16 cellular contexts compared by ENCODE assay signal in the genomic region with DNA sequence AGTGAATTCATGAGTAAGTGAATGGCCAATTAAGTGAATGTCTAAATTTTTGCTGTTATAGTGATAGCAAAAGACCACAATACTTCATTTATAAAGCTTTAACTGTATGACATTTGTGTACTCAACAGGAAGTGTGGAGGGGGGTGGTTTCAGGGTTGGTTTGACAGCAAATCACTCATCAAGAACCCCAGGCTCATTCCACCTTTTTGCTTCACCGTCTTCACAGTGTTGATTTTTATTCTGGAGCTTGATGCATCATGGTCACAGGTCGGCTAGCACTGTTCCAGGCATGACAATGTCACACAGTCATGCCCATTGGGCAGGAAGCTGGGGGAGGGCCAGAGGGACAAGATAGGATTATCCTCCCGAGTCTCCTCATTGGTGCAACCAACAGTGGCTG.
A peak's percentile ranks its signal among the peaks of the same experiment; 100 is the strongest.
DNase-seq lines count a peak whose midpoint lies in the region; ATAC-seq and TF ChIP-seq lines count a peak whose summit lies in the region.
"Had no signal": no experiment of that assay in that cellular context is flagged by ENCODE, and none has a peak within 500 bp of the region (broad histone marks: within the 10 kb centered on the region; RNA-seq: fewer than 3 reads in every experiment).

No MANE protein-coding gene starts in this region.

- TF ChIP-seq POLR2A in NB4 (IDR thresholded peaks at IDR 0.05; ENCODE audit: extremely low read depth, insufficient read length), result no peak
- no peak for TF ChIP-seq POLR2A in body of pancreas (IDR thresholded peaks at IDR 0.05)

- H3K27ac Mint-ChIP-seq in activated T-helper 2 cell treated with anti-CD3 and anti-CD28 coated beads, Interferon-gamma antibody, Interleukin-2, Interleukin-4, amounts not matched to agents 10 μg/mL and 5 μg/mL and 100 μg/mL, durations not matched to agents 14 hours and 24 hours and 36 hours, result peak overlapping the region; percentile 70
- H3K27ac Mint-ChIP-seq in naive B cell (peak overlapping the region in 5 of 6 donors; percentile 16 to 94 (median 87)), mesothelial cell of epicardium (no peak overlapping the region)
- H3K27ac Mint-ChIP-seq: natural killer cell treated with Interleukin-12 subunit alpha and Interleukin-12 subunit beta and Interleukin-15 and Interleukin-18, amount 100 ng/mL, for 72 hours had no signal

- no peak overlapping the region for H3K4me3 ChIP-seq in NB4 (ENCODE audit: low read depth, low read length)
- H3K4me3 ChIP-seq in body of pancreas, result no peak overlapping the region
- H3K4me3 ChIP-seq: coronary artery, right lobe of liver, upper lobe of left lung had no signal

- peaks cover 12% of the 10 kb centered on the region for H3K4me1 ChIP-seq in body of pancreas

- WGBS in body of pancreas, 2 donors, result 50 to 68% methylated on average over 3 of the region's 3 CpGs

- no peak overlapping the region for H3K4me3 Mint-ChIP-seq in activated T-helper 2 cell treated with anti-CD3 and anti-CD28 coated beads, Interferon-gamma antibody, Interleukin-2, Interleukin-4, amounts not matched to agents 10 μg/mL and 5 μg/mL and 100 μg/mL, durations not matched to agents 14 hours and 24 hours and 36 hours (ENCODE audit: low read depth)
- peak overlapping the region in 7 of 8 donors; percentile 60 to 93 (median 77) for H3K4me3 Mint-ChIP-seq in naive B cell
- no peak overlapping the region for H3K4me3 Mint-ChIP-seq in mesothelial cell of epicardium
- H3K4me3 Mint-ChIP-seq: natural killer cell treated with Interleukin-12 subunit alpha and Interleukin-12 subunit beta and Interleukin-15 and Interleukin-18, amount 100 ng/mL, for 72 hours had no signal

- DNase-seq in GM13977 (ENCODE audit: low spot score), result peak; percentile 60
- peak; percentile 26 for DNase-seq in NB4 (ENCODE audit: low read depth)
- DNase-seq in activated T-helper 2 cell treated with anti-CD3 and anti-CD28 coated beads, Interferon-gamma antibody, Interleukin-2, Interleukin-4, amounts not matched to agents 10 μg/mL and 5 μg/mL and 100 μg/mL, durations not matched to agents 14 hours and 24 hours and 36 hours (ENCODE audit: low spot score), result no peak
- peak; percentile 46 for DNase-seq in naive B cell
- no peak for DNase-seq in SHP77 treated with DMSO at 0.1 percent for 48 hours (lab: John Stamatoyannopoulos, UW)
- DNase-seq in mesothelial cell of epicardium (ENCODE audit: low spot score in 2 of 2, unreplicated experiment in 2 of 2), result no peak
- no peak for DNase-seq in body of pancreas
- no peak for DNase-seq in left ventricle myocardium superior
- DNase-seq: COR-L47, GOT3, NCI-H1417 treated with DMSO at 0.1 percent for 48 hours, right lobe of liver, upper lobe of left lung had no signal

- no peak for TF ChIP-seq CTCF in GM13977 (IDR thresholded peaks at IDR 0.05; ENCODE audit: extremely low read depth, insufficient read depth, missing control alignments)
- no peak for TF ChIP-seq CTCF in NB4 (IDR thresholded peaks at IDR 0.05; ENCODE audit: low read depth, low read length)
- TF ChIP-seq CTCF in mesothelial cell of epicardium (IDR thresholded peaks at IDR 0.05; ENCODE audit: unreplicated experiment), result no peak
- TF ChIP-seq CTCF in body of pancreas (IDR thresholded peaks at IDR 0.05), result no peak

- no peaks in the 10 kb centered on the region for H3K9me3 Mint-ChIP-seq in activated T-helper 2 cell treated with anti-CD3 and anti-CD28 coated beads, Interferon-gamma antibody, Interleukin-2, Interleukin-4, amounts not matched to agents 10 μg/mL and 5 μg/mL and 100 μg/mL, durations not matched to agents 14 hours and 24 hours and 36 hours
- no peaks in the 10 kb centered on the region for H3K9me3 Mint-ChIP-seq in naive B cell
- no peaks in the 10 kb centered on the region for H3K9me3 Mint-ChIP-seq in mesothelial cell of epicardium
- H3K9me3 Mint-ChIP-seq: natural killer cell treated with Interleukin-12 subunit alpha and Interleukin-12 subunit beta and Interleukin-15 and Interleukin-18, amount 100 ng/mL, for 72 hours had no signal

- intact Hi-C loops in activated T-helper 2 cell treated with anti-CD3 and anti-CD28 coated beads, Interferon-gamma antibody, Interleukin-2, Interleukin-4, amounts not matched to agents 10 μg/mL and 5 μg/mL and 100 μg/mL, durations not matched to agents 14 hours and 24 hours and 36 hours (cut with micrococcal nuclease), result loop anchor here (2.0 kb wide), 1 partner anchor 70 kb away; no protein-coding TSS in a partner anchor
- intact Hi-C loops in body of pancreas (cut with DNase I) (no loop called here), left ventricle myocardium superior (cut with micrococcal nuclease) (no loop called here)

- no peak overlapping the region for H3K27ac ChIP-seq in body of pancreas
- H3K27ac ChIP-seq: coronary artery, right lobe of liver, upper lobe of left lung, VCaP had no signal

- peaks cover 14% of the 10 kb centered on the region for H3K27me3 Mint-ChIP-seq in activated T-helper 2 cell treated with anti-CD3 and anti-CD28 coated beads, Interferon-gamma antibody, Interleukin-2, Interleukin-4, amounts not matched to agents 10 μg/mL and 5 μg/mL and 100 μg/mL, durations not matched to agents 14 hours and 24 hours and 36 hours (ENCODE audit: low read depth)
- H3K27me3 Mint-ChIP-seq in naive B cell (peaks cover 6 to 12% (median 8%) of the 10 kb centered on the region in 3 donors), mesothelial cell of epicardium (ENCODE audit: low read depth) (peaks cover 47% of the 10 kb centered on the region)

- peak; percentile 69 to 76 for ATAC-seq in naive B cell (ENCODE audit: low read depth in 2 of 2)
- no peak for ATAC-seq in body of pancreas
- no peak for ATAC-seq in left ventricle myocardium superior
- ATAC-seq: right lobe of liver had no signal

- in situ Hi-C loops in GM13977 (cut with MboI; ENCODE audit: low pct_unique_long_range_greater_than_20kb, low sequenced_read_pairs, unreplicated experiment), result no loop called here

- no peaks in the 10 kb centered on the region for H3K36me3 ChIP-seq in body of pancreas (replicated peaks in 1 of 2; ENCODE audit: insufficient read depth in 1 of 2, low read depth in 2 of 2)
- H3K36me3 ChIP-seq: right lobe of liver, upper lobe of left lung had no signal

- no peaks in the 10 kb centered on the region for H3K9me3 ChIP-seq in body of pancreas
- H3K9me3 ChIP-seq: right lobe of liver, upper lobe of left lung had no signal

- peaks cover 30% of the 10 kb centered on the region for H3K4me1 Mint-ChIP-seq in activated T-helper 2 cell treated with anti-CD3 and anti-CD28 coated beads, Interferon-gamma antibody, Interleukin-2, Interleukin-4, amounts not matched to agents 10 μg/mL and 5 μg/mL and 100 μg/mL, durations not matched to agents 14 hours and 24 hours and 36 hours (ENCODE audit: low read depth)
- H3K4me1 Mint-ChIP-seq in naive B cell (peaks cover 67 to 80% (median 76%) of the 10 kb centered on the region in 3 donors), mesothelial cell of epicardium (no peaks in the 10 kb centered on the region)

- peaks cover 0 to 5% of the 10 kb centered on the region in 2 donors for H3K27me3 ChIP-seq in body of pancreas
- H3K27me3 ChIP-seq: right lobe of liver had no signal

- no peaks in the 10 kb centered on the region for H3K36me3 Mint-ChIP-seq in activated T-helper 2 cell treated with anti-CD3 and anti-CD28 coated beads, Interferon-gamma antibody, Interleukin-2, Interleukin-4, amounts not matched to agents 10 μg/mL and 5 μg/mL and 100 μg/mL, durations not matched to agents 14 hours and 24 hours and 36 hours (ENCODE audit: low read depth)
- no peaks in the 10 kb centered on the region for H3K36me3 Mint-ChIP-seq in naive B cell
- no peaks in the 10 kb centered on the region for H3K36me3 Mint-ChIP-seq in mesothelial cell of epicardium
- H3K36me3 Mint-ChIP-seq: natural killer cell treated with Interleukin-12 subunit alpha and Interleukin-12 subunit beta and Interleukin-15 and Interleukin-18, amount 100 ng/mL, for 72 hours had no signal

Comparison
In these comparisons a context has a peak if more than half of its experiments do, and no peak if none do; other contexts are left out.
1. DNase-seq: peak in GM13977 (single experiment), NB4 (single experiment) and naive B cell (single experiment); none in activated T-helper 2 cell treated with anti-CD3 and anti-CD28 coated beads, Interferon-gamma antibody, Interleukin-2, Interleukin-4, amounts not matched to agents 10 μg/mL and 5 μg/mL and 100 μg/mL, durations not matched to agents 14 hours and 24 hours and 36 hours (single experiment), SHP77 treated with DMSO at 0.1 percent for 48 hours (single experiment), mesothelial cell of epicardium (0 of 2), body of pancreas (0 of 4) and left ventricle myocardium superior (single experiment).
2. H3K4me3 Mint-ChIP-seq: peak in naive B cell (7 of 8); none in activated T-helper 2 cell treated with anti-CD3 and anti-CD28 coated beads, Interferon-gamma antibody, Interleukin-2, Interleukin-4, amounts not matched to agents 10 μg/mL and 5 μg/mL and 100 μg/mL, durations not matched to agents 14 hours and 24 hours and 36 hours (single experiment) and mesothelial cell of epicardium (single experiment).
3. ATAC-seq: peak in naive B cell (2 of 2); none in body of pancreas (single experiment) and left ventricle myocardium superior (single experiment).